Comparison of ENCODE assay signal across 8 cellular contexts in genomic region chr4:121869841-121870822, GRCh38. TPM values are rescaled to one million over a fixed set of nuclear protein-coding genes. Genes with fewer than 3 reads are reported as not detected.
DNase-seq lines count a peak whose midpoint lies in the region; ATAC-seq lines count a peak whose summit lies in the region.

TSS of gene BBS7 (minus strand) at chr4:121870474. CDS start at chr4:121870313, 161 bp downstream.

- H3K4me1 Mint-ChIP-seq in activated naive CD8-positive, alpha-beta T cell (ENCODE audit: low read depth): peaks cover 15% of the 10 kb centered on the region

- H3K27ac Mint-ChIP-seq in activated naive CD8-positive, alpha-beta T cell: peak within 1 kb of the TSS; percentile 71

- H3K36me3 Mint-ChIP-seq in activated naive CD8-positive, alpha-beta T cell: peaks cover 11% of the 10 kb centered on the region

- ATAC-seq in HG02610 (IDR thresholded peaks at IDR 0.05; ENCODE audit: unreplicated experiment): peak; percentile 99

- H3K27ac ChIP-seq in temporal lobe (ENCODE audit: low read depth, low read length): peak within 1 kb of the TSS; percentile 87

- H3K4me3 ChIP-seq in GM08714 (ENCODE audit: low read length): peak within 1 kb of the TSS; percentile 79

- DNase-seq in NCI-H1105 (lab: John Stamatoyannopoulos, UW): peak; percentile 92
- peak; percentile 93 for DNase-seq in SKM-1 treated with dmso at 0.1 percent for 144 hours (lab: John Stamatoyannopoulos, UW; ENCODE audit: unreplicated experiment)
- DNase-seq in glomerular endothelial cell (ENCODE audit: extremely low read depth, low read depth, low spot score): peak; percentile 78
- DNase-seq in occipital lobe (lab: John Stamatoyannopoulos, UW): peak; percentile 98

- no peaks in the 10 kb centered on the region for H3K9me3 Mint-ChIP-seq in activated naive CD8-positive, alpha-beta T cell (ENCODE audit: low read depth)

- H3K4me3 Mint-ChIP-seq in activated naive CD8-positive, alpha-beta T cell: peak within 1 kb of the TSS; percentile 96

- peaks cover 3% of the 10 kb centered on the region for H3K27me3 Mint-ChIP-seq in activated naive CD8-positive, alpha-beta T cell

RNA-seq across cellular contexts. Expression of gene BBS7, which starts in this region (rescaled TPM):
- total RNA-seq in glomerular endothelial cell: 11.1 and 21.4 TPM in 2 replicates
- 50.5 TPM for total RNA-seq in occipital lobe
- 34.4 TPM for total RNA-seq in temporal lobe

Comparison
In these comparisons a context has a peak if more than half of its experiments do, and no peak if none do; other contexts are left out.
1. Peak in every context shown above with its lines: DNase-seq, ATAC-seq, H3K4me3 ChIP-seq and H3K27ac ChIP-seq.